In genomic region chr2:219045937-219046550, GRCh38 we compare ENCODE assay signal across 1 cellular context.
TF ChIP-seq lines count a peak whose summit lies in the region.

No MANE protein-coding gene starts in this region.

TF ChIP-seq in HEK293, 187 proteins besides CTCF, POLR2A, EP300 and RAD21 (continued from another document):
- TF ChIP-seq, protein P1, sequence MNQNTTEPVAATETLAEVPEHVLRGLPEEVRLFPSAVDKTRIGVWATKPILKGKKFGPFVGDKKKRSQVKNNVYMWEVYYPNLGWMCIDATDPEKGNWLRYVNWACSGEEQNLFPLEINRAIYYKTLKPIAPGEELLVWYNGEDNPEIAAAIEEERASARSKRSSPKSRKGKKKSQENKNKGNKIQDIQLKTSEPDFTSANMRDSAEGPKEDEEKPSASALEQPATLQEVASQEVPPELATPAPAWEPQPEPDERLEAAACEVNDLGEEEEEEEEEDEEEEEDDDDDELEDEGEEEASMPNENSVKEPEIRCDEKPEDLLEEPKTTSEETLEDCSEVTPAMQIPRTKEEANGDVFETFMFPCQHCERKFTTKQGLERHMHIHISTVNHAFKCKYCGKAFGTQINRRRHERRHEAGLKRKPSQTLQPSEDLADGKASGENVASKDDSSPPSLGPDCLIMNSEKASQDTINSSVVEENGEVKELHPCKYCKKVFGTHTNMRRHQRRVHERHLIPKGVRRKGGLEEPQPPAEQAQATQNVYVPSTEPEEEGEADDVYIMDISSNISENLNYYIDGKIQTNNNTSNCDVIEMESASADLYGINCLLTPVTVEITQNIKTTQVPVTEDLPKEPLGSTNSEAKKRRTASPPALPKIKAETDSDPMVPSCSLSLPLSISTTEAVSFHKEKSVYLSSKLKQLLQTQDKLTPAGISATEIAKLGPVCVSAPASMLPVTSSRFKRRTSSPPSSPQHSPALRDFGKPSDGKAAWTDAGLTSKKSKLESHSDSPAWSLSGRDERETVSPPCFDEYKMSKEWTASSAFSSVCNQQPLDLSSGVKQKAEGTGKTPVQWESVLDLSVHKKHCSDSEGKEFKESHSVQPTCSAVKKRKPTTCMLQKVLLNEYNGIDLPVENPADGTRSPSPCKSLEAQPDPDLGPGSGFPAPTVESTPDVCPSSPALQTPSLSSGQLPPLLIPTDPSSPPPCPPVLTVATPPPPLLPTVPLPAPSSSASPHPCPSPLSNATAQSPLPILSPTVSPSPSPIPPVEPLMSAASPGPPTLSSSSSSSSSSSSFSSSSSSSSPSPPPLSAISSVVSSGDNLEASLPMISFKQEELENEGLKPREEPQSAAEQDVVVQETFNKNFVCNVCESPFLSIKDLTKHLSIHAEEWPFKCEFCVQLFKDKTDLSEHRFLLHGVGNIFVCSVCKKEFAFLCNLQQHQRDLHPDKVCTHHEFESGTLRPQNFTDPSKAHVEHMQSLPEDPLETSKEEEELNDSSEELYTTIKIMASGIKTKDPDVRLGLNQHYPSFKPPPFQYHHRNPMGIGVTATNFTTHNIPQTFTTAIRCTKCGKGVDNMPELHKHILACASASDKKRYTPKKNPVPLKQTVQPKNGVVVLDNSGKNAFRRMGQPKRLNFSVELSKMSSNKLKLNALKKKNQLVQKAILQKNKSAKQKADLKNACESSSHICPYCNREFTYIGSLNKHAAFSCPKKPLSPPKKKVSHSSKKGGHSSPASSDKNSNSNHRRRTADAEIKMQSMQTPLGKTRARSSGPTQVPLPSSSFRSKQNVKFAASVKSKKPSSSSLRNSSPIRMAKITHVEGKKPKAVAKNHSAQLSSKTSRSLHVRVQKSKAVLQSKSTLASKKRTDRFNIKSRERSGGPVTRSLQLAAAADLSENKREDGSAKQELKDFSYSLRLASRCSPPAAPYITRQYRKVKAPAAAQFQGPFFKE (tag by site-specific recombination; IDR thresholded peaks at IDR 0.05; ENCODE audit: borderline replicate concordance): no peak
- TF ChIP-seq ZNF37A (tag by site-specific recombination; IDR thresholded peaks at IDR 0.05): no peak
- TF ChIP-seq AEBP2 (tag by site-specific recombination; IDR thresholded peaks at IDR 0.05; ENCODE audit: borderline replicate concordance): no peak
- TF ChIP-seq ZNF394 (tag by site-specific recombination; IDR thresholded peaks at IDR 0.05; ENCODE audit: borderline replicate concordance): no peak
- TF ChIP-seq ZNF10 (tag by site-specific recombination; IDR thresholded peaks at IDR 0.05): 0 out of 2 replicates have a peak, but pooled peaks have one; percentile 26
- TF ChIP-seq ZNF621 (tag by site-specific recombination; IDR thresholded peaks at IDR 0.05): no peak
TF ChIP-seq in HEK293: peak in this region for 2.
